23 cellular contexts compared by ENCODE assay signal in genomic region chr1:145758116-145758515, GRCh38. TPM values are rescaled to one million over a fixed set of nuclear protein-coding genes. Genes with fewer than 3 reads are reported as not detected.
A peak's percentile ranks its signal among the peaks of the same experiment; 100 is the strongest.
DNase-seq lines count a peak whose midpoint lies in the region; ATAC-seq and TF ChIP-seq lines count a peak whose summit lies in the region.
"Had no signal": no experiment of that assay in that cellular context is flagged by ENCODE, and none has a peak within 500 bp of the region (broad histone marks: within the 10 kb centered on the region; RNA-seq: fewer than 3 reads in every experiment).

No MANE protein-coding gene starts in this region.

- no peaks in the 10 kb centered on the region; the same call in 1 of the 2 replicates for H3K27me3 Mint-ChIP-seq in HFFc6 (ENCODE audit: insufficient read depth)
- H3K27me3 Mint-ChIP-seq: CD4-positive, CD25-positive, alpha-beta regulatory T cell had no signal

- 57 to 65% (median 59%) methylated on average over 1 of the region's 1 CpG for WGBS in heart left ventricle, 4 donors
- 80% methylated on average over 1 of the region's 1 CpG for WGBS in hepatocyte (ENCODE audit: low lambda C conversion rate, missing lambda C conversion rate)

- peaks cover 0 to 92% (median 60%) of the 10 kb centered on the region in 9 donors for H3K36me3 ChIP-seq in heart left ventricle
- peaks cover 61% of the 10 kb centered on the region for H3K36me3 ChIP-seq in right atrium auricular region
- H3K36me3 ChIP-seq in hepatocyte (replicated peaks; ENCODE audit: insufficient read depth, low read depth) = no peaks in the 10 kb centered on the region

- H3K9me3 ChIP-seq in heart left ventricle = no peaks in the 10 kb centered on the region
- H3K9me3 ChIP-seq in right atrium auricular region = no peaks in the 10 kb centered on the region
- no peaks in the 10 kb centered on the region for H3K9me3 ChIP-seq in hepatocyte (ENCODE audit: low read depth)

- H3K36me3 Mint-ChIP-seq in HFFc6 (ENCODE audit: low read depth) = peaks cover 69% of the 10 kb centered on the region

- no peak for TF ChIP-seq POLR2A in heart left ventricle (IDR thresholded peaks at IDR 0.05)

- H3K27ac ChIP-seq in heart left ventricle (no peak overlapping the region), right atrium auricular region (no peak overlapping the region), hepatocyte (peak overlapping the region; percentile 29)
- H3K27ac ChIP-seq: BLaER1, SJCRH30 had no signal

- H3K27me3 ChIP-seq in heart left ventricle (no peaks in the 10 kb centered on the region), right atrium auricular region (no peaks in the 10 kb centered on the region), hepatocyte (no peaks in the 10 kb centered on the region)
- H3K27me3 ChIP-seq: BLaER1, SJCRH30 had no signal

- in situ Hi-C loops in ACHN (cut with HindIII; ENCODE audit: low pct_ligation_motif_present, low pct_unique_long_range_greater_than_20kb, low sequenced_read_pairs) = no loop called here

- H3K4me1 Mint-ChIP-seq in HFFc6 (ENCODE audit: low read depth) = peaks cover 42% of the 10 kb centered on the region

- intact Hi-C loops in heart left ventricle (cut with DNase I) = loop anchor here in 1 of 10 donors (10.0 kb wide), 1 partner anchor 67 kb away; the partner anchor contains the start of genes POLR3C and RNF115

- H3K4me3 ChIP-seq in heart left ventricle (no peak overlapping the region), right atrium auricular region (no peak overlapping the region), hepatocyte (no peak overlapping the region)
- H3K4me3 ChIP-seq: BLaER1, SJCRH30 had no signal

- H3K4me1 ChIP-seq in heart left ventricle (peaks cover 0 to 24% (median 9%) of the 10 kb centered on the region in 12 donors), right atrium auricular region (peaks cover 0 to 8% of the 10 kb centered on the region in 2 donors), hepatocyte (ENCODE audit: insufficient read depth) (no peaks in the 10 kb centered on the region)
- H3K4me1 ChIP-seq: BLaER1, SJCRH30 had no signal

- no peak overlapping the region for H3K4me3 Mint-ChIP-seq in HFFc6
- H3K4me3 Mint-ChIP-seq: CD4-positive, CD25-positive, alpha-beta regulatory T cell had no signal

- ATAC-seq in heart left ventricle (peak; percentile 41 to 64 (median 54)), HG03039 (IDR thresholded peaks at IDR 0.05; ENCODE audit: unreplicated experiment) (no peak)
- ATAC-seq: HCT116 had no signal

- H2AFZ ChIP-seq in hepatocyte = no peak overlapping the region

- peaks cover 6% of the 10 kb centered on the region; the same call in 1 of the 2 replicates for H3K9me3 Mint-ChIP-seq in HFFc6

- peak overlapping the region; percentile 19 for H3K27ac Mint-ChIP-seq in HFFc6
- H3K27ac Mint-ChIP-seq: CD4-positive, CD25-positive, alpha-beta regulatory T cell had no signal

- TF ChIP-seq CTCF in heart left ventricle (IDR thresholded peaks at IDR 0.05) (no peak), right atrium auricular region (IDR thresholded peaks at IDR 0.05) (no peak), HFFc6 (IDR thresholded peaks at IDR 0.05) (no peak), hepatocyte (IDR thresholded peaks at IDR 0.05; ENCODE audit: poor library complexity) (no peak)

- H3K9me2 ChIP-seq in hepatocyte (replicated peaks; ENCODE audit: insufficient read depth) = no peaks in the 10 kb centered on the region

- H3K79me2 ChIP-seq in hepatocyte = peaks cover 13% of the 10 kb centered on the region

- no peaks in the 10 kb centered on the region for H4K20me1 ChIP-seq in hepatocyte (ENCODE audit: insufficient read depth, poor library complexity, severe bottlenecking)
- H4K20me1 ChIP-seq: BLaER1 had no signal

- H3K4me2 ChIP-seq in hepatocyte = no peak overlapping the region
- H3K4me2 ChIP-seq: BLaER1 had no signal

- DNase-seq in heart left ventricle (no peak), right atrium auricular region (ENCODE audit: low spot score) (no peak), HFFc6 (no peak), cerebellar nuclear complex (lab: John Stamatoyannopoulos, UW) (peak; percentile 73 to 96), hepatocyte (ENCODE audit: low spot score) (no peak), NCI-H526 treated with DMSO at 0.1 percent for 48 hours (lab: John Stamatoyannopoulos, UW) (no peak), ACHN (no peak)
- DNase-seq: CD4-positive, CD25-positive, alpha-beta regulatory T cell; DMS79; NCI-H1092; NCI-H1417 treated with DMSO at 0.1 percent for 48 hours; NCI-H1694 treated with DMSO at 0.1 percent for 48 hours; NCI-H2081; NCI-H226; NCI-H524; NCI-H774; SJCRH30 had no signal

RNA-seq across cellular contexts. Expression of gene CD160, which starts 38.8 kb away (rescaled TPM):
- total RNA-seq in heart left ventricle (under 1 TPM in 2 of 9 donors, not detected in 7; 0.64 to 0.79 TPM), right atrium auricular region (not detected), hepatocyte (not detected in 2 replicates)
- polyA plus RNA-seq in heart left ventricle (not detected), hepatocyte (not detected in 2 replicates)
- total RNA-seq in HFFc6 (2021; fragmentation: NEBNext Ultra II Directional; extraction: Animal tissue kit (Norgen Biotek cat#: 25700)) = not detected
- total RNA-seq: A172; CD4-positive, CD25-positive, alpha-beta regulatory T cell; H1; HT-29; SJCRH30 had no signal
- polyA plus RNA-seq: H1 had no signal

RNA-seq across cellular contexts. Expression of gene PDZK1, which starts 50.9 kb away (rescaled TPM):
- total RNA-seq in heart left ventricle = under 1 TPM in 3 of 9 donors, not detected in 6; 0.20 to 0.25 (median 0.20) TPM
- under 1 TPM; 0.07 to 0.57 TPM for polyA plus RNA-seq in heart left ventricle
- total RNA-seq in right atrium auricular region = under 1 TPM; 0.30 to 0.35 TPM
- 1 to 10 TPM in 2 of 6 experiments, under 1 TPM in 4; 0.50 to 1.5 (median 0.88) TPM for total RNA-seq in HFFc6 (2021; fragmentation: NEBNext Ultra II Directional; extraction: Animal tissue kit (Norgen Biotek cat#: 25700))
- total RNA-seq in hepatocyte = 44.9 and 50.5 TPM in 2 replicates
- polyA plus RNA-seq in hepatocyte = 30.4 and 44.1 TPM in 2 replicates
- total RNA-seq: CD4-positive, CD25-positive, alpha-beta regulatory T cell; H1 had no signal

Comparison
In these comparisons a context has a peak if more than half of its experiments do, and no peak if none do; other contexts are left out.
1. DNase-seq: peak in cerebellar nuclear complex (2 of 2); none in heart left ventricle (0 of 5), right atrium auricular region (single experiment), HFFc6 (single experiment), hepatocyte (single experiment), NCI-H526 treated with DMSO at 0.1 percent for 48 hours (single experiment) and ACHN (single experiment).
2. RNA of gene PDZK1, which starts 50.9 kb away (total RNA-seq): 44.9 to 50.5 TPM in hepatocyte; 0.50 to 1.5 TPM in HFFc6, 0.30 to 0.35 TPM in right atrium auricular region and 0.20 to 0.25 TPM in heart left ventricle; every median in the first group is over 10 times any median in the second.